24 cellular contexts compared by ENCODE assay signal in genomic region chr10:68107651-68108449, GRCh38. TPM values are rescaled to one million over a fixed set of nuclear protein-coding genes. Genes with fewer than 3 reads are reported as not detected.
"Had no signal": no experiment of that assay in that cellular context is flagged by ENCODE, and none has a peak within 500 bp of the region (broad histone marks: within the 10 kb centered on the region; RNA-seq: fewer than 3 reads in every experiment).

No MANE protein-coding gene starts in this region.

- H3K4me1 ChIP-seq: colonic mucosa, right atrium auricular region, spleen, upper lobe of left lung had no signal

- H3K4me3 Mint-ChIP-seq: activated T-cell treated with anti-CD3 and anti-CD28 coated beads, Interleukin-2, amount 50 U/mL, for 4 hours; central memory CD8-positive, alpha-beta T cell; endodermal cell; naive thymus-derived CD8-positive, alpha-beta T cell; stimulated activated naive B cell treated with anti-CD40 and anti-IgM and Interleukin-4, amounts not matched to agents 10 μg/mL and 1 μg/mL and 100 μg/mL, for 72 hours; T-helper 1 cell treated with Interleukin-12 subunit alpha and Interleukin-12 subunit beta and Interleukin-4 antibody, amounts not matched to agents 30 μg/mL and 1 μg/mL, for 36 hours had no signal

- H3K4me1 Mint-ChIP-seq: central memory CD8-positive, alpha-beta T cell had no signal

- H3K27ac Mint-ChIP-seq: endodermal cell; naive thymus-derived CD8-positive, alpha-beta T cell; progenitor cell of endocrine pancreas; stimulated activated naive B cell treated with anti-CD40 and anti-IgM and Interleukin-4, amounts not matched to agents 10 μg/mL and 1 μg/mL and 100 μg/mL, for 72 hours; T-helper 1 cell treated with Interleukin-12 subunit alpha and Interleukin-12 subunit beta and Interleukin-4 antibody, amounts not matched to agents 30 μg/mL and 1 μg/mL, for 36 hours had no signal

- H3K9me3 Mint-ChIP-seq: activated T-cell treated with anti-CD3 and anti-CD28 coated beads, Interleukin-2, amount 50 U/mL, for 4 hours; central memory CD8-positive, alpha-beta T cell; endodermal cell; naive thymus-derived CD8-positive, alpha-beta T cell; stimulated activated naive B cell treated with anti-CD40 and anti-IgM and Interleukin-4, amounts not matched to agents 10 μg/mL and 1 μg/mL and 100 μg/mL, for 72 hours; T-helper 1 cell treated with Interleukin-12 subunit alpha and Interleukin-12 subunit beta and Interleukin-4 antibody, amounts not matched to agents 30 μg/mL and 1 μg/mL, for 36 hours had no signal

- ATAC-seq: activated T-cell treated with anti-CD3 and anti-CD28 coated beads, Interleukin-2, amount 50 U/mL, for 4 hours; foreskin keratinocyte; left cardiac atrium; naive thymus-derived CD8-positive, alpha-beta T cell; stimulated activated naive B cell treated with anti-CD40 and anti-IgM and Interleukin-4, amounts not matched to agents 10 μg/mL and 1 μg/mL and 100 μg/mL, for 72 hours had no signal

- H3K36me3 Mint-ChIP-seq: naive thymus-derived CD8-positive, alpha-beta T cell; stimulated activated naive B cell treated with anti-CD40 and anti-IgM and Interleukin-4, amounts not matched to agents 10 μg/mL and 1 μg/mL and 100 μg/mL, for 72 hours had no signal

- H3K4me3 ChIP-seq: colonic mucosa, spleen, thoracic aorta, upper lobe of left lung had no signal

- H3K27me3 ChIP-seq: colonic mucosa, foreskin keratinocyte, right atrium auricular region, spleen, upper lobe of left lung had no signal

- H3K36me3 ChIP-seq: colonic mucosa, neutrophil, right atrium auricular region, spleen, thoracic aorta, upper lobe of left lung had no signal

- H3K9me3 ChIP-seq: colonic mucosa, neutrophil, right atrium auricular region, spleen, thoracic aorta, upper lobe of left lung had no signal

- DNase-seq: activated CD4-positive, alpha-beta T cell treated with anti-CD3 and anti-CD28 coated beads, Interleukin-2, amount 50 U/mL, for 1 hour; activated CD4-positive, CD25-positive, alpha-beta regulatory T cell treated with anti-CD3 and anti-CD28 coated beads, Interleukin-2, amount 50 U/mL, for 72 hours; activated CD8-positive, alpha-beta memory T cell treated with anti-CD3 and anti-CD28 coated beads, Interleukin-2, amount 50 U/mL, for 4 hours; activated naive CD4-positive, alpha-beta T cell treated with anti-CD3 and anti-CD28 coated beads, Interleukin-2, amount 50 U/mL, for 16 hours; activated T-cell treated with anti-CD3 and anti-CD28 coated beads, Interleukin-2, amount 50 U/mL, for 4 hours; aorta; colonic mucosa; endodermal cell; foreskin keratinocyte; glutamatergic neuron; hippocampal formation; left cardiac atrium; mesendoderm; naive thymus-derived CD8-positive, alpha-beta T cell; spleen; stimulated activated naive B cell treated with anti-CD40 and anti-IgM and Interleukin-4, amounts not matched to agents 10 μg/mL and 1 μg/mL and 100 μg/mL, for 72 hours had no signal

- H3K27ac ChIP-seq: colonic mucosa, foreskin keratinocyte, neutrophil, spleen, thoracic aorta, upper lobe of left lung had no signal

- H3K27me3 Mint-ChIP-seq: progenitor cell of endocrine pancreas had no signal

RNA-seq across cellular contexts. Expression of gene MYPN, which starts 1.4 kb away (rescaled TPM):
- total RNA-seq: activated T-cell treated with anti-CD3 and anti-CD28 coated beads, Interleukin-2, amount 50 U/mL, for 4 hours; endodermal cell; foreskin keratinocyte; mucosa of gallbladder; naive thymus-derived CD8-positive, alpha-beta T cell; thoracic aorta; upper lobe of left lung had no signal
- polyA plus RNA-seq: naive thymus-derived CD8-positive, alpha-beta T cell had no signal
